ENCODE assay signal across 35 cellular contexts in genomic region chr6:169915769-169916550, GRCh38.
DNase-seq lines count a peak whose midpoint lies in the region; ATAC-seq, FAIRE-seq and TF ChIP-seq lines count a peak whose summit lies in the region.
"Had no signal": no experiment of that assay in that cellular context is flagged by ENCODE, and none has a peak within 500 bp of the region (broad histone marks: within the 10 kb centered on the region; RNA-seq: fewer than 3 reads in every experiment).

No MANE protein-coding gene starts in this region.

- H3K23me2 ChIP-seq in H1 (ENCODE audit: low read depth, low read length), result no peaks in the 10 kb centered on the region; the same call in 1 of the 2 replicates

- no peaks in the 10 kb centered on the region for H3K36me3 ChIP-seq in heart right ventricle
- no peaks in the 10 kb centered on the region for H3K36me3 ChIP-seq in right atrium auricular region
- H3K36me3 ChIP-seq in H1 (ENCODE audit: control insufficient read depth in 2 of 4, insufficient read depth in 4 of 4, low read length in 3 of 4), result no peaks in the 10 kb centered on the region; a peak in 1 of 8 replicates
- no peaks in the 10 kb centered on the region for H3K36me3 ChIP-seq in esophagus squamous epithelium
- H3K36me3 ChIP-seq: gastrocnemius medialis, suprapubic skin had no signal

- H2BK12ac ChIP-seq in H1 (ENCODE audit: low read depth, low read length), result no peak overlapping the region

- TF ChIP-seq RAD21 in H1 (IDR thresholded peaks at IDR 0.05 in 1 of 2, conservative IDR thresholded peaks at IDR 0.05 in 1 of 2; ENCODE audit: low read depth in 2 of 2, low read length in 2 of 2), result no peak

- H2BK5ac ChIP-seq in H1 (ENCODE audit: low read depth, low read length), result no peak overlapping the region

- H3K4me3 Mint-ChIP-seq in naive thymus-derived CD8-positive, alpha-beta T cell, result no peak overlapping the region
- H3K4me3 Mint-ChIP-seq: activated CD4-positive, alpha-beta memory T cell treated with anti-CD3 and anti-CD28 coated beads, Interleukin-2, amount 10 ng/mL, durations not matched to agents 7 days and 5 days; activated naive CD8-positive, alpha-beta T cell treated with anti-CD3 and anti-CD28 coated beads, Interleukin-2, amount 50 U/mL, for 24 hours; CD8-positive, alpha-beta T cell; HFFc6; immature natural killer cell; naive thymus-derived CD4-positive, alpha-beta T cell had no signal

- peak in 7 of 8 donors; percentile 31 to 62 (median 50) for ATAC-seq in heart right ventricle
- ATAC-seq in naive thymus-derived CD8-positive, alpha-beta T cell, result no peak
- ATAC-seq: A549; activated naive CD8-positive, alpha-beta T cell treated with anti-CD3 and anti-CD28 coated beads, Interleukin-2, amount 50 U/mL, for 24 hours; CD8-positive, alpha-beta T cell; naive thymus-derived CD4-positive, alpha-beta T cell had no signal

- DNase-seq in heart right ventricle (no peak), right atrium auricular region (ENCODE audit: low spot score) (no peak), H1 (ENCODE audit: low read depth in 1 of 2, low spot score in 2 of 2) (no peak), lung microvascular endothelial cell (ENCODE audit: low read depth in 2 of 2) (peak; percentile 67 to 98), KBM-7 (no peak), Ammon's horn (ENCODE audit: low spot score) (no peak), esophagus squamous epithelium (lab: John Stamatoyannopoulos, UW) (no peak)
- DNase-seq in naive thymus-derived CD8-positive, alpha-beta T cell, result no peak
- DNase-seq: activated CD4-positive, alpha-beta memory T cell treated with anti-CD3 and anti-CD28 coated beads, Interleukin-2, amount 10 ng/mL, durations not matched to agents 7 days and 5 days; activated CD8-positive, alpha-beta memory T cell treated with anti-CD3 and anti-CD28 coated beads, Interleukin-2, amount 50 U/mL, for 4 hours; activated naive CD4-positive, alpha-beta T cell; activated naive CD8-positive, alpha-beta T cell treated with anti-CD3 and anti-CD28 coated beads, Interleukin-2, amount 50 U/mL, for 24 hours; AML-193; CD8-positive, alpha-beta T cell; central memory CD4-positive, alpha-beta T cell; EL; gastrocnemius medialis; GM23248; HFFc6; immature natural killer cell; MM.1S; naive thymus-derived CD4-positive, alpha-beta T cell; NCI-H1417; NCI-H2029 treated with DMSO at 0.1 percent for 48 hours; NCI-H526 treated with DMSO at 0.1 percent for 48 hours; occipital lobe; stimulated activated CD4-positive, alpha-beta T cell treated with anti-CD3 and anti-CD28 coated beads, Interleukin-1b, Interleukin-23, amount 100 ng/mL, for 48 hours; stimulated activated naive CD4-positive, alpha-beta T cell treated with Interleukin-2 at 50 U/mL for 16 hours; SW 1271 had no signal

- no peaks in the 10 kb centered on the region for H3K36me3 Mint-ChIP-seq in naive thymus-derived CD8-positive, alpha-beta T cell
- H3K36me3 Mint-ChIP-seq: CD8-positive, alpha-beta T cell; immature natural killer cell; naive thymus-derived CD4-positive, alpha-beta T cell had no signal

- TF ChIP-seq CTCF in heart right ventricle (IDR thresholded peaks at IDR 0.05) (no peak), right atrium auricular region (IDR thresholded peaks at IDR 0.05) (no peak), H1 (IDR thresholded peaks at IDR 0.05; ENCODE audit: control extremely low read depth in 1 of 3, insufficient read depth in 1 of 3, low read depth in 1 of 3, low read length in 3 of 3) (no peak), esophagus squamous epithelium (IDR thresholded peaks at IDR 0.05) (no peak)

- no peak overlapping the region for H2AK5ac ChIP-seq in H1 (ENCODE audit: low read depth, low read length)

- H3K4me1 ChIP-seq in heart right ventricle (peaks cover 0 to 20% (median 6%) of the 10 kb centered on the region in 9 donors), right atrium auricular region (no peaks in the 10 kb centered on the region), H1 (replicated peaks in 1 of 4; ENCODE audit: control insufficient read depth in 3 of 4, insufficient read depth in 4 of 4, low read length in 3 of 4) (no peaks in the 10 kb centered on the region; a peak in 1 of 7 replicates), esophagus squamous epithelium (no peaks in the 10 kb centered on the region)
- H3K4me1 ChIP-seq: A549 had no signal

- H3K9me3 ChIP-seq in heart right ventricle (no peaks in the 10 kb centered on the region), right atrium auricular region (no peaks in the 10 kb centered on the region), H1 (ENCODE audit: insufficient read depth in 2 of 2, low read depth in 1 of 2, low read length in 1 of 2) (no peaks in the 10 kb centered on the region; a peak in 1 of 4 replicates), esophagus squamous epithelium (no peaks in the 10 kb centered on the region)
- H3K9me3 ChIP-seq: A549, gastrocnemius medialis, suprapubic skin had no signal

- H3K9me3 Mint-ChIP-seq in naive thymus-derived CD8-positive, alpha-beta T cell, result no peaks in the 10 kb centered on the region
- H3K9me3 Mint-ChIP-seq: CD8-positive, alpha-beta T cell had no signal

- H3K27me3 ChIP-seq in heart right ventricle (peaks cover 0 to 16% (median 0%) of the 10 kb centered on the region in 7 donors), right atrium auricular region (no peaks in the 10 kb centered on the region), H1 (replicated peaks in 1 of 4; ENCODE audit: control insufficient read depth in 3 of 4, extremely low read depth in 1 of 4, insufficient read depth in 3 of 4, low read length in 3 of 4) (no peaks in the 10 kb centered on the region), esophagus squamous epithelium (peaks cover 0 to 5% (median 0%) of the 10 kb centered on the region in 4 donors)
- H3K27me3 ChIP-seq: dorsolateral prefrontal cortex, gastrocnemius medialis had no signal

- H4K91ac ChIP-seq in H1 (replicated peaks; ENCODE audit: insufficient read length, low read length), result no peak overlapping the region

- TF ChIP-seq POLR2A in H1 (IDR thresholded peaks at IDR 0.05; ENCODE audit: control extremely low read depth in 1 of 2, low read depth in 2 of 2, low read length in 2 of 2) (no peak), esophagus squamous epithelium (IDR thresholded peaks at IDR 0.05) (no peak)

- peak overlapping the region; percentile 21; the same call in 1 of the 2 replicates for H2AFZ ChIP-seq in H1 (ENCODE audit: low read length)
- H2AFZ ChIP-seq: GM23248 had no signal

- no peak overlapping the region; the same call in 1 of the 2 replicates for H3K18ac ChIP-seq in H1 (ENCODE audit: extremely low read depth, low read length)

- H3K4me2 ChIP-seq in H1 (ENCODE audit: insufficient read depth in 1 of 2, low read depth in 2 of 2, low read length in 2 of 2), result no peak overlapping the region
- H3K4me2 ChIP-seq: A549 had no signal

- FAIRE-seq in H1 (lab: Jason Lieb, UNC), result no peak
- FAIRE-seq: A549, GM19239, HTR-8/SVneo, RCC 7860 had no signal

- no peak overlapping the region for H3K27ac ChIP-seq in heart right ventricle
- no peak overlapping the region for H3K27ac ChIP-seq in right atrium auricular region
- no peak overlapping the region for H3K27ac ChIP-seq in H1 (ENCODE audit: low read depth, low read length)
- H3K27ac ChIP-seq in esophagus squamous epithelium, result peak overlapping the region in 1 of 4 donors; percentile 8
- H3K27ac ChIP-seq: A549, dorsolateral prefrontal cortex, gastrocnemius medialis, GM23248, suprapubic skin had no signal

- H3K4ac ChIP-seq in H1 (replicated peaks; ENCODE audit: insufficient read length, low read depth, low read length), result no peak overlapping the region

- 0 out of 2 replicates have a peak, but pooled peaks cover 2% of the 10 kb centered on the region for H3K79me1 ChIP-seq in H1 (ENCODE audit: low read depth, low read length)

- H4K20me1 ChIP-seq in H1 (replicated peaks in 1 of 2; ENCODE audit: control insufficient read depth in 1 of 2, insufficient read depth in 2 of 2, low read length in 2 of 2), result no peaks in the 10 kb centered on the region

- no peak overlapping the region for H3K14ac ChIP-seq in H1 (ENCODE audit: insufficient read length)

- no peak overlapping the region for H2BK15ac ChIP-seq in H1 (ENCODE audit: low read length)

- no peaks in the 10 kb centered on the region for H3K79me2 ChIP-seq in H1 (ENCODE audit: control insufficient read depth in 1 of 2, insufficient read depth in 2 of 2, low read length in 2 of 2)

- in situ Hi-C loops in KBM-7 (cut with MboI; ENCODE audit: low pct_unique_long_range_greater_than_20kb, low sequenced_read_pairs), result no loop called here

- H3K4me1 Mint-ChIP-seq in naive thymus-derived CD8-positive, alpha-beta T cell, result peaks cover 2 to 15% (median 14%) of the 10 kb centered on the region in 4 donors

- no peak overlapping the region for H3K27ac Mint-ChIP-seq in naive thymus-derived CD8-positive, alpha-beta T cell
- H3K27ac Mint-ChIP-seq: activated CD4-positive, alpha-beta memory T cell treated with anti-CD3 and anti-CD28 coated beads, Interleukin-2, amount 10 ng/mL, durations not matched to agents 7 days and 5 days; activated naive CD8-positive, alpha-beta T cell treated with anti-CD3 and anti-CD28 coated beads, Interleukin-2, amount 50 U/mL, for 24 hours; CD8-positive, alpha-beta T cell; HFFc6; immature natural killer cell; naive thymus-derived CD4-positive, alpha-beta T cell had no signal

- no peak overlapping the region for H4K8ac ChIP-seq in H1 (ENCODE audit: extremely low read depth, insufficient read depth, low read length)

- CTCF ChIA-PET in H1 (lab: Charles Lee; ENCODE audit: partially characterized antibody), result interaction anchor here (1.0 to 1.2 kb wide), 2 partner anchors 9 to 14 kb away, joined by 3 to 4 read pairs; no protein-coding TSS in a partner anchor

- TF ChIP-seq EP300 in H1 (IDR thresholded peaks at IDR 0.05; ENCODE audit: borderline replicate concordance in 1 of 2, low read depth in 2 of 2, low read length in 2 of 2), result no peak

- no peak overlapping the region for H2BK20ac ChIP-seq in H1 (ENCODE audit: low read length)

- no peak overlapping the region for H2BK120ac ChIP-seq in H1 (replicated peaks; ENCODE audit: low read depth, low read length)

- H4K5ac ChIP-seq in H1 (ENCODE audit: insufficient read length, low read depth, low read length), result no peak overlapping the region

- H3K9ac ChIP-seq in H1 (replicated peaks in 1 of 4; ENCODE audit: extremely low read depth in 1 of 4, low read depth in 3 of 4, low read length in 3 of 4), result no peak overlapping the region
- H3K9ac ChIP-seq: GM23248 had no signal

- WGBS in heart right ventricle, 2 donors, result 57 to 64% methylated on average over 22 of the region's 22 CpGs
- WGBS in H1 (ENCODE audit: extremely low coverage in 1 of 2, insufficient coverage in 1 of 2, insufficient read length in 1 of 2, insufficient replicate concordance in 2 of 2, low coverage in 1 of 2, low lambda C conversion rate in 2 of 2, missing lambda C conversion rate in 1 of 2), 2 experiments, result 90% methylated on average over 22 of the region's 22 CpGs; no CpG with 5 or more reads in 1 of the 2 experiments
- 80 to 90% methylated on average over 18 to 22 of the region's 22 CpGs for WGBS in esophagus squamous epithelium, 2 donors

- no peak overlapping the region for H3K23ac ChIP-seq in H1 (ENCODE audit: insufficient read length)

- POLR2A ChIA-PET in H1 (lab: Charles Lee; ENCODE audit: partially characterized antibody), result no interaction called here
- POLR2A ChIA-PET in naive thymus-derived CD8-positive, alpha-beta T cell (lab: Charles Lee), result no interaction called here

- H3K27me3 Mint-ChIP-seq in naive thymus-derived CD8-positive, alpha-beta T cell, result peaks cover 0 to 5% (median 3%) of the 10 kb centered on the region in 5 donors
- H3K27me3 Mint-ChIP-seq: activated CD4-positive, alpha-beta memory T cell treated with anti-CD3 and anti-CD28 coated beads, Interleukin-2, amount 10 ng/mL, durations not matched to agents 7 days and 5 days had no signal

- no peak overlapping the region for H3K4me3 ChIP-seq in heart right ventricle
- no peak overlapping the region for H3K4me3 ChIP-seq in right atrium auricular region
- no peak overlapping the region; a peak in 1 of 8 replicates for H3K4me3 ChIP-seq in H1 (ENCODE audit: extremely low read depth in 1 of 4, insufficient read depth in 2 of 4, low read depth in 3 of 4, low read length in 4 of 4)
- no peak overlapping the region for H3K4me3 ChIP-seq in esophagus squamous epithelium
- H3K4me3 ChIP-seq: A549, dorsolateral prefrontal cortex, gastrocnemius medialis, GM23248, suprapubic skin had no signal

- no peak overlapping the region for H3K56ac ChIP-seq in H1 (replicated peaks; ENCODE audit: insufficient read length, low read depth, low read length)

- intact Hi-C loops in heart right ventricle (cut with DNase I) (no loop called here), esophagus squamous epithelium (cut with DNase I) (no loop called here)

Comparison
In these comparisons a context has a peak if more than half of its experiments do, and no peak if none do; other contexts are left out.
1. ATAC-seq: peak in heart right ventricle (7 of 8); none in naive thymus-derived CD8-positive, alpha-beta T cell (0 of 2).
2. DNase-seq: peak in lung microvascular endothelial cell (2 of 2); none in heart right ventricle (0 of 2), right atrium auricular region (single experiment), H1 (0 of 2), KBM-7 (single experiment), Ammon's horn (single experiment), esophagus squamous epithelium (single experiment) and naive thymus-derived CD8-positive, alpha-beta T cell (0 of 10).